In the genomic region with DNA sequence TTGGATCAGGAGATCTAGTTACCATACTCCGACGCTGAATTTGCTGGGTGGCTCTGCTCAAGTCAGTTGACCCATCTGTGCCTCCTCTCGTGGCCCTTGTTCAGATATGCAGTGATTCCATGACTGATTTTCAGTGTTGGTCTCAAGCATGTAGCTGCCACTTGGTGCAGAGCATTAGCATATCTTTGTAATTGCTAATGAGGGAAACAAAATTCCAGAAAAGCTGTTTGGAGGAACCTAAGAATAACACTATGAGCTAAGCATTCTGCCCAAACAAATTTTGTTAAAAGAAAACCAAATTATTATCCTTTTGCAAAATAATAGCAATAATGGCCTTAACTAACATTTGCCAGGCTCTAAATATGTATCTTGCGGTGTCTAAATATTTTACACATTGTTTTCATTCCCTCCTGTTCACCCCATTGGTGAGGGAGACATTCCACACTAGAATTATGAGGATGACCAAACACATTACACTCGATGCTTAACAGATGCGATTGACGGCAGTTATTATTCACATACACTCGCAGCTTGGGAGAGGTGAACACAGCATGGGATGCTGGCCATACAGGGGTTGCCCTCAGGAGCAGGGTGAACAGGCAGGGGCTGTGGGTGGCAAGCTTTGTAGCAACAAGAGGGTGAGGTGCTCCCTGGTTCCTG, we compare ENCODE assay signal across 1 cellular context.
TF ChIP-seq lines count a peak whose summit lies in the region.

No MANE protein-coding gene starts in this region.

TF ChIP-seq in H1, 55 proteins besides CTCF, POLR2A, EP300 and RAD21:
- TF ChIP-seq JUND (IDR thresholded peaks at IDR 0.05; ENCODE audit: low read length) = no peak
- no peak for TF ChIP-seq YY1 (IDR thresholded peaks at IDR 0.05; ENCODE audit: low read depth, low read length)
- TF ChIP-seq CREB1 (IDR thresholded peaks at IDR 0.05) = no peak
- no peak for TF ChIP-seq HDAC6 (IDR thresholded peaks at IDR 0.05; ENCODE audit: low read depth, low read length)
- no peak for TF ChIP-seq SUZ12 (IDR thresholded peaks at IDR 0.05; ENCODE audit: low read length)
- no peak for TF ChIP-seq USF2 (IDR thresholded peaks at IDR 0.05; ENCODE audit: low read length)
- TF ChIP-seq JUN (IDR thresholded peaks at IDR 0.05; ENCODE audit: low read depth, low read length) = no peak
